In genomic region chr10:126376956-126377355, GRCh38 we compare ENCODE assay signal across 16 cellular contexts. TPM values are rescaled to one million over a fixed set of nuclear protein-coding genes. Genes with fewer than 3 reads are reported as not detected.
DNase-seq lines count a peak whose midpoint lies in the region; ATAC-seq, FAIRE-seq and TF ChIP-seq lines count a peak whose summit lies in the region.
"Had no signal": no experiment of that assay in that cellular context is flagged by ENCODE, and none has a peak within 500 bp of the region (broad histone marks: within the 10 kb centered on the region; RNA-seq: fewer than 3 reads in every experiment).

No MANE protein-coding gene starts in this region.

- peaks cover 29% of the 10 kb centered on the region for H3K36me3 Mint-ChIP-seq in HFFc6 (ENCODE audit: low read depth)
- H3K36me3 Mint-ChIP-seq: activated naive CD4-positive, alpha-beta T cell treated with anti-CD3 and anti-CD28 coated beads, Interleukin-2, amount 50 U/mL, for 24 hours had no signal

- TF ChIP-seq CTCF in HFFc6 (IDR thresholded peaks at IDR 0.05) = no peak
- no peak for TF ChIP-seq CTCF in GM20000 (IDR thresholded peaks at IDR 0.05; ENCODE audit: extremely low read depth, missing control alignments)

- H3K27ac Mint-ChIP-seq in HFFc6 = no peak overlapping the region
- H3K27ac Mint-ChIP-seq: activated CD4-positive, alpha-beta T cell treated with anti-CD3 and anti-CD28 coated beads for 36 hours; activated naive CD4-positive, alpha-beta T cell treated with anti-CD3 and anti-CD28 coated beads, Interleukin-2, amount 50 U/mL, for 24 hours; CD4-positive, alpha-beta T cell; progenitor cell of endocrine pancreas had no signal

- peak; percentile 13 for FAIRE-seq in urothelium cell line (lab: Jason Lieb, UNC)
- FAIRE-seq: GM12892 had no signal

- ATAC-seq in GM19452 (IDR thresholded peaks at IDR 0.05; ENCODE audit: unreplicated experiment) = no peak
- ATAC-seq: activated CD4-positive, alpha-beta T cell treated with anti-CD3 and anti-CD28 coated beads for 36 hours had no signal

- H3K9me3 Mint-ChIP-seq in HFFc6 = peaks cover 15% of the 10 kb centered on the region

- H3K4me1 Mint-ChIP-seq in HFFc6 (ENCODE audit: low read depth) = peaks cover 58% of the 10 kb centered on the region
- H3K4me1 Mint-ChIP-seq: activated CD4-positive, alpha-beta T cell treated with anti-CD3 and anti-CD28 coated beads for 36 hours; activated naive CD4-positive, alpha-beta T cell treated with anti-CD3 and anti-CD28 coated beads, Interleukin-2, amount 50 U/mL, for 24 hours; central memory CD8-positive, alpha-beta T cell had no signal

- no peaks in the 10 kb centered on the region for H3K27me3 Mint-ChIP-seq in HFFc6 (ENCODE audit: insufficient read depth)
- H3K27me3 Mint-ChIP-seq: activated CD4-positive, alpha-beta T cell treated with anti-CD3 and anti-CD28 coated beads for 36 hours; CD4-positive, alpha-beta T cell; central memory CD8-positive, alpha-beta T cell had no signal

- H3K4me3 Mint-ChIP-seq in HFFc6 = no peak overlapping the region
- H3K4me3 Mint-ChIP-seq: activated CD4-positive, alpha-beta T cell treated with anti-CD3 and anti-CD28 coated beads for 36 hours; activated naive CD4-positive, alpha-beta T cell treated with anti-CD3 and anti-CD28 coated beads, Interleukin-2, amount 50 U/mL, for 24 hours; CD4-positive, alpha-beta T cell; central memory CD8-positive, alpha-beta T cell had no signal

- DNase-seq in HFFc6 = peak; percentile 61
- peak; percentile 69 for DNase-seq in SW480 (ENCODE audit: low spot score)
- peak; percentile 23 for DNase-seq in fibroblast of peridontal ligament (ENCODE audit: extremely low read depth)
- DNase-seq in urothelium cell line (ENCODE audit: low spot score) = peak; percentile 77
- no peak for DNase-seq in NCI-H510A (lab: John Stamatoyannopoulos, UW)
- no peak for DNase-seq in GM20000 (ENCODE audit: low spot score)
- DNase-seq: activated CD4-positive, alpha-beta T cell treated with anti-CD3 and anti-CD28 coated beads for 36 hours; activated T-cell treated with anti-CD3 and anti-CD28 coated beads for 4 hours; CD4-positive, alpha-beta T cell; Right ventricle myocardium superior; substantia nigra had no signal

RNA-seq across cellular contexts. Expression of gene ADAM12, which starts 11.3 kb away (rescaled TPM):
- total RNA-seq in HFFc6 (2021; fragmentation: NEBNext Ultra II Directional; extraction: Animal tissue kit (Norgen Biotek cat#: 25700)) = 10 to 100 TPM in 4 of 6 experiments, 1 to 10 TPM in 2; 7.5 to 12.5 (median 11.5) TPM

Comparison
In these comparisons a context has a peak if more than half of its experiments do, and no peak if none do; other contexts are left out.
1. DNase-seq: peak in HFFc6 (single experiment), SW480 (single experiment), fibroblast of peridontal ligament (single experiment) and urothelium cell line (single experiment); none in NCI-H510A (single experiment) and GM20000 (single experiment).